ENCODE assay signal across 10 cellular contexts in the genomic region with DNA sequence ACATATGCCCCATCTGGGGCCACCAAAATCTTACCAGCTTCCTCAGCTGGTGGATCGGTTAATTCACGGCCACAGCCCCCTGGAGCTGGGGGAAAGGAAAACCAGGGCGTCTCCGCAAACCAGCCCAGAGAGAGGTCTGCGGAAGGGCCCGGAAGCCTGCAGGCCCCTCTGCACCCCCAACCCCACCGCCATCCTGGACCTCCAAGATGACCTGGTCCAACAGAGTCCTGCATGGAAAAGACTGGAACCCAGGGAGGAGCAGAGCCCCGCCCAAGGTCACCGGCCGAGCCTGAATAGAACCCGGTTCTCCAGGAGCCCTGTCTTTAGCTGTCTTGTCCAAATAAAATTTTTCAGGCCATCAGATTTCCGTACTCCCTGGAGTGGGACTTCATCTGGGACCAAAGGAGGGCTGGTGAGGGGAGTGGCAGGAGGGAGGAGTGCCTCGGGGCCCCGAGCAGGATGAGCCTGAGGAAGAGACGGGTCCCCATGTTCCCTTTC. TPM values are rescaled to one million over a fixed set of nuclear protein-coding genes. Genes with fewer than 3 reads are reported as not detected.
DNase-seq lines count a peak whose midpoint lies in the region; ATAC-seq, FAIRE-seq and TF ChIP-seq lines count a peak whose summit lies in the region.
"Had no signal": no experiment of that assay in that cellular context is flagged by ENCODE, and none has a peak within 500 bp of the region (broad histone marks: within the 10 kb centered on the region; RNA-seq: fewer than 3 reads in every experiment).

No MANE protein-coding gene starts in this region.

- peaks cover 5% of the 10 kb centered on the region for H3K4me1 ChIP-seq in CD8-positive, alpha-beta T cell (ENCODE audit: insufficient read depth, low read length)
- peaks cover 7% of the 10 kb centered on the region; the same call in 1 of the 2 replicates for H3K4me1 ChIP-seq in HUES6 (ENCODE audit: control insufficient read depth, insufficient read depth, low read length)

- CTCF ChIA-PET in CD8-positive, alpha-beta T cell (lab: Charles Lee): no interaction called here

- H3K27ac ChIP-seq in CD8-positive, alpha-beta T cell (ENCODE audit: low read depth, low read length): no peak overlapping the region
- no peak overlapping the region for H3K27ac ChIP-seq in HUES6 (ENCODE audit: low read depth, low read length)
- H3K27ac ChIP-seq: foreskin keratinocyte had no signal

- no peaks in the 10 kb centered on the region for H3K36me3 ChIP-seq in CD8-positive, alpha-beta T cell (ENCODE audit: insufficient read depth, low read length)
- no peaks in the 10 kb centered on the region for H3K36me3 ChIP-seq in HUES6 (ENCODE audit: control insufficient read depth, insufficient read depth, low read length)

- ATAC-seq in CD8-positive, alpha-beta T cell: no peak
- ATAC-seq in effector memory CD8-positive, alpha-beta T cell (replicated peaks): no peak
- ATAC-seq: foreskin keratinocyte had no signal

- H3K4me3 Mint-ChIP-seq in CD8-positive, alpha-beta T cell: peak overlapping the region; percentile 49
- peak overlapping the region; percentile 55 to 79 for H3K4me3 Mint-ChIP-seq in effector memory CD8-positive, alpha-beta T cell
- peak overlapping the region; percentile 74 to 79 (median 79) for H3K4me3 Mint-ChIP-seq in nephron

- POLR2A ChIA-PET in CD8-positive, alpha-beta T cell (lab: Charles Lee): no interaction called here

- H3K27ac Mint-ChIP-seq in CD8-positive, alpha-beta T cell: no peak overlapping the region
- H3K27ac Mint-ChIP-seq in effector memory CD8-positive, alpha-beta T cell: no peak overlapping the region
- H3K27ac Mint-ChIP-seq in nephron: no peak overlapping the region

- H3K36me3 Mint-ChIP-seq in CD8-positive, alpha-beta T cell: no peaks in the 10 kb centered on the region
- peaks cover 7% of the 10 kb centered on the region for H3K36me3 Mint-ChIP-seq in effector memory CD8-positive, alpha-beta T cell (ENCODE audit: insufficient read depth)
- H3K36me3 Mint-ChIP-seq in nephron (ENCODE audit: low read depth): no peaks in the 10 kb centered on the region

- H3K4me1 Mint-ChIP-seq in CD8-positive, alpha-beta T cell (ENCODE audit: low read depth): peaks cover 8% of the 10 kb centered on the region
- peaks cover 9 to 13% of the 10 kb centered on the region in 2 donors for H3K4me1 Mint-ChIP-seq in effector memory CD8-positive, alpha-beta T cell (ENCODE audit: low read depth in 2 of 2)
- peaks cover 5% of the 10 kb centered on the region for H3K4me1 Mint-ChIP-seq in nephron

- H3K4me3 ChIP-seq in CD8-positive, alpha-beta T cell (ENCODE audit: low read depth, low read length): no peak overlapping the region
- H3K4me3 ChIP-seq in HUES6 (ENCODE audit: low read depth, low read length): peak overlapping the region; percentile 58

- peaks cover 15% of the 10 kb centered on the region for H3K27me3 ChIP-seq in CD8-positive, alpha-beta T cell (ENCODE audit: insufficient read depth, low read length)
- H3K27me3 ChIP-seq in HUES6 (ENCODE audit: control insufficient read depth, insufficient read depth, low read length): peaks cover 73% of the 10 kb centered on the region

- no peak for TF ChIP-seq CTCF in CD8-positive, alpha-beta T cell (IDR thresholded peaks at IDR 0.05)
- TF ChIP-seq CTCF in nephron (IDR thresholded peaks at IDR 0.05; ENCODE audit: unreplicated experiment in 3 of 3): no peak
- TF ChIP-seq CTCF in D721Med (IDR thresholded peaks at IDR 0.05; ENCODE audit: insufficient read depth, missing control alignments): no peak

- no peaks in the 10 kb centered on the region for H3K9me3 ChIP-seq in CD8-positive, alpha-beta T cell (ENCODE audit: low read length)
- no peaks in the 10 kb centered on the region for H3K9me3 ChIP-seq in HUES6 (ENCODE audit: control insufficient read depth, insufficient read depth, low read depth, low read length)

- intact Hi-C loops in CD8-positive, alpha-beta T cell (cut with DNase I, micrococcal nuclease): no loop called here

- DNase-seq in CD8-positive, alpha-beta T cell: no peak
- no peak for DNase-seq in effector memory CD8-positive, alpha-beta T cell
- no peak for DNase-seq in central memory CD4-positive, alpha-beta T cell
- DNase-seq in D721Med (ENCODE audit: insufficient read length, low spot score) (no peak), HK-2 (ENCODE audit: unreplicated experiment) (no peak)
- DNase-seq: foreskin keratinocyte, NCI-H1930 had no signal

- FAIRE-seq in D721Med (lab: Jason Lieb, UNC): no peak
- FAIRE-seq: GM18507 had no signal

- H3K27me3 Mint-ChIP-seq in CD8-positive, alpha-beta T cell (ENCODE audit: low read depth): peaks cover 38% of the 10 kb centered on the region
- H3K27me3 Mint-ChIP-seq in effector memory CD8-positive, alpha-beta T cell: peaks cover 40 to 80% of the 10 kb centered on the region in 2 donors
- peaks cover 82% of the 10 kb centered on the region for H3K27me3 Mint-ChIP-seq in nephron (ENCODE audit: low read depth)

- H3K9me3 Mint-ChIP-seq in CD8-positive, alpha-beta T cell: no peaks in the 10 kb centered on the region
- H3K9me3 Mint-ChIP-seq in effector memory CD8-positive, alpha-beta T cell: no peaks in the 10 kb centered on the region
- no peaks in the 10 kb centered on the region for H3K9me3 Mint-ChIP-seq in nephron

- H3K9ac ChIP-seq in HUES6 (ENCODE audit: low read length): no peak overlapping the region

RNA-seq across cellular contexts. Expression of a gene that starts 37.4 kb away (rescaled TPM):
- total RNA-seq in CD8-positive, alpha-beta T cell: not detected

RNA-seq across cellular contexts. Expression of a gene that starts 52.8 kb away (rescaled TPM):
- total RNA-seq in CD8-positive, alpha-beta T cell: 10 to 100 TPM; 17.3 to 17.4 TPM
